13 cellular contexts compared by ENCODE assay signal in the genomic region with DNA sequence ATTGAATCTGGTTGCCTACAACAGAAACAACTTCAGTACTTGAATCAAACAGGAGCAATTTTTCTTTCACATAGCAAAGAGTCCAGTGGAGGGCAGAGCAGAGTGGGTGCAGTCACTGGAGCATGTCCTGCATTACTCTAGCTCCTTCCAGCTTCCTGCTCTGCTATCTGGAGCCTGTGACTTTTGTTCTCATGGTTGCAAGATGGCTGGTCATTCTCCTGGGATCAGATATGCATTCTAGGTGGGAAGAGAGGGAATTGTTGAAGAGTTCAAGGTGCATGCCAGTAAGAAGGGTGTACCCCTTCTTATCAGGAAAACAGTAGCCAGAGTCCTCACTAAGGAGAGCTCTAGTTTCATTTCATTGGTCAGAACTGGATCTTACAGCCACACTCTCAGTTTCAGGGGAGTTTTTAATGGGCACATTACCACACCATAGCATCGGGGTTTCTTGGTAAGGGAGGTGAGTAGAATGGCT. TPM values are rescaled to one million over a fixed set of nuclear protein-coding genes. Genes with fewer than 3 reads are reported as not detected.
DNase-seq lines count a peak whose midpoint lies in the region; ATAC-seq, FAIRE-seq and TF ChIP-seq lines count a peak whose summit lies in the region.
"Had no signal": no experiment of that assay in that cellular context is flagged by ENCODE, and none has a peak within 500 bp of the region (broad histone marks: within the 10 kb centered on the region; RNA-seq: fewer than 3 reads in every experiment).

No MANE protein-coding gene starts in this region.

- H3K9me3 Mint-ChIP-seq in chondrocyte (ENCODE audit: low read depth) = no peaks in the 10 kb centered on the region
- no peaks in the 10 kb centered on the region for H3K9me3 Mint-ChIP-seq in natural killer cell
- H3K9me3 Mint-ChIP-seq: activated naive CD4-positive, alpha-beta T cell treated with anti-CD3 and anti-CD28 coated beads for 36 hours had no signal

- H3K27ac ChIP-seq in right cardiac atrium (ENCODE audit: low read length) (peak overlapping the region; percentile 18), esophagus squamous epithelium (peak overlapping the region in 2 of 4 donors; percentile 30 to 73)

- intact Hi-C loops in right cardiac atrium (cut with DNase I) (no loop called here), left cardiac atrium (cut with DNase I) (no loop called here), esophagus squamous epithelium (cut with DNase I) (no loop called here), natural killer cell (cut with micrococcal nuclease) (no loop called here)

- no peak for TF ChIP-seq CTCF in chondrocyte (IDR thresholded peaks at IDR 0.05)
- no peak for TF ChIP-seq CTCF in esophagus squamous epithelium (IDR thresholded peaks at IDR 0.05)
- TF ChIP-seq CTCF in natural killer cell (IDR thresholded peaks at IDR 0.05) = no peak

- H3K36me3 Mint-ChIP-seq in chondrocyte (ENCODE audit: low read depth) = peaks cover 26% of the 10 kb centered on the region
- H3K36me3 Mint-ChIP-seq in natural killer cell = peaks cover 29% of the 10 kb centered on the region

- H3K9me3 ChIP-seq in right cardiac atrium (ENCODE audit: control insufficient read depth, low read length) (no peaks in the 10 kb centered on the region), esophagus squamous epithelium (no peaks in the 10 kb centered on the region)

- peak; percentile 13 for FAIRE-seq in urothelium cell line (lab: Jason Lieb, UNC)

- no peak for TF ChIP-seq POLR2A in esophagus squamous epithelium (IDR thresholded peaks at IDR 0.05)

- 86% methylated on average over 1 of the region's 1 CpG for WGBS in right cardiac atrium
- 77 to 80% methylated on average over 1 of the region's 1 CpG for WGBS in esophagus squamous epithelium, 2 donors

- H3K36me3 ChIP-seq in esophagus squamous epithelium = peaks cover 0 to 93% (median 0%) of the 10 kb centered on the region in 3 donors

- H3K4me3 Mint-ChIP-seq in chondrocyte (ENCODE audit: unreplicated experiment) (no peak overlapping the region), natural killer cell (no peak overlapping the region)
- H3K4me3 Mint-ChIP-seq: activated naive CD4-positive, alpha-beta T cell treated with anti-CD3 and anti-CD28 coated beads for 36 hours had no signal

- H3K4me3 ChIP-seq in right cardiac atrium (ENCODE audit: low read length) (no peak overlapping the region), esophagus squamous epithelium (no peak overlapping the region)
- H3K4me3 ChIP-seq: lung had no signal

- H3K4me1 ChIP-seq in right cardiac atrium (ENCODE audit: control insufficient read depth, insufficient read depth, low read length) (peaks cover 2% of the 10 kb centered on the region), esophagus squamous epithelium (peaks cover 0 to 19% (median 4%) of the 10 kb centered on the region in 3 donors)

- ATAC-seq in right cardiac atrium (no peak), left cardiac atrium (no peak), HG02943 (IDR thresholded peaks at IDR 0.05; ENCODE audit: low read depth, unreplicated experiment) (peak; percentile 67), natural killer cell (no peak)

- DNase-seq in right cardiac atrium (no peak), left cardiac atrium (no peak), chondrocyte (ENCODE audit: low spot score) (no peak), urothelium cell line (ENCODE audit: low spot score) (no peak), esophagus squamous epithelium (lab: John Stamatoyannopoulos, UW) (no peak), CD1c-positive myeloid dendritic cell (ENCODE audit: extremely low spot score) (no peak), natural killer cell (no peak)
- DNase-seq: activated CD4-positive, alpha-beta T cell treated with anti-CD3 and anti-CD28 coated beads for 4 hours; activated naive CD4-positive, alpha-beta T cell treated with anti-CD3 and anti-CD28 coated beads for 36 hours; cerebellar nuclear complex; NCI-H510A had no signal

- H3K4me1 Mint-ChIP-seq in chondrocyte (ENCODE audit: low read depth) (peaks cover 49% of the 10 kb centered on the region), natural killer cell (no peaks in the 10 kb centered on the region)

- H3K27me3 ChIP-seq in right cardiac atrium (ENCODE audit: control insufficient read depth, insufficient read depth) = no peaks in the 10 kb centered on the region
- H3K27me3 ChIP-seq in esophagus squamous epithelium = no peaks in the 10 kb centered on the region

- H3K27ac Mint-ChIP-seq in chondrocyte (ENCODE audit: unreplicated experiment) (peak overlapping the region; percentile 65), natural killer cell (no peak overlapping the region)
- H3K27ac Mint-ChIP-seq: activated naive CD4-positive, alpha-beta T cell treated with anti-CD3 and anti-CD28 coated beads for 36 hours had no signal

- H3K27me3 Mint-ChIP-seq in chondrocyte (ENCODE audit: low read depth) = no peaks in the 10 kb centered on the region
- H3K27me3 Mint-ChIP-seq in natural killer cell (ENCODE audit: low read depth in 2 of 2) = no peaks in the 10 kb centered on the region

RNA-seq across cellular contexts. Expression of a gene that starts 8.0 kb away (rescaled TPM):
- 10 to 100 TPM; 46.1 to 76.2 (median 59.1) TPM for total RNA-seq in right cardiac atrium
- 58.5 TPM for polyA plus RNA-seq in right cardiac atrium
- total RNA-seq in left cardiac atrium = 10 to 100 TPM; 43.1 to 48.5 TPM
- 25.0 to 28.6 TPM (median 28.2 TPM) in 3 replicates for total RNA-seq in chondrocyte
- total RNA-seq in esophagus squamous epithelium = 10 to 100 TPM; 15.4 to 28.8 (median 17.5) TPM
- total RNA-seq in natural killer cell = 10 to 100 TPM; 19.0 to 20.8 (median 20.7) TPM

RNA-seq across cellular contexts. Expression of a gene that starts 11.8 kb away (rescaled TPM):
- total RNA-seq in right cardiac atrium (10 to 100 TPM; 33.3 to 76.3 (median 38.7) TPM), left cardiac atrium (10 to 100 TPM; 35.1 to 61.2 TPM), chondrocyte (200 to 223 TPM (median 222 TPM) in 3 replicates), esophagus squamous epithelium (10 to 100 TPM in 1 of 4 donors, 1 to 10 TPM in 3; 1.5 to 10.5 (median 5.0) TPM), natural killer cell (10 to 100 TPM; 10.6 to 12.8 (median 12.3) TPM)
- polyA plus RNA-seq in right cardiac atrium = 18.0 TPM
